ENCODE assay signal across 1 cellular context in genomic region chrX:18668059-18668458, GRCh38.
TF ChIP-seq lines count a peak whose summit lies in the region.

No MANE protein-coding gene starts in this region.

TF ChIP-seq in HepG2, 621 proteins besides CTCF, POLR2A, EP300 and RAD21:
- TF ChIP-seq FOXP1 (IDR thresholded peaks at IDR 0.05) (no peak), FOXP1 (CRISPR knock-in tag; IDR thresholded peaks at IDR 0.05) (no peak), HNF4A (CRISPR knock-in tag; IDR thresholded peaks at IDR 0.05) (peak; percentile 17; the same call in 1 of the 2 replicates), ZBTB33 (CRISPR knock-in tag; IDR thresholded peaks at IDR 0.05) (peak; percentile 75; the same call in 1 of the 2 replicates), TERF1 (CRISPR knock-in tag; IDR thresholded peaks at IDR 0.05) (no peak), KLF12 (CRISPR knock-in tag; IDR thresholded peaks at IDR 0.05; ENCODE audit: borderline replicate concordance) (no peak), ZBTB14 (CRISPR knock-in tag; IDR thresholded peaks at IDR 0.05) (no peak), CEBPB (IDR thresholded peaks at IDR 0.05; ENCODE audit: borderline replicate concordance, low read depth, low read length) (peak; percentile 45; the same call in 1 of the 2 replicates)
TF ChIP-seq in HepG2: peak in this region for 3.
